Comparison of ENCODE assay signal across 1 cellular context in genomic region chr1:199173356-199173755, GRCh38.
TF ChIP-seq lines count a peak whose summit lies in the region.

No MANE protein-coding gene starts in this region.

TF ChIP-seq in GM12878, 131 proteins besides CTCF, POLR2A, EP300 and RAD21 (continued from another document and continues in another):
- TF ChIP-seq ZBTB11 (CRISPR knock-in tag; IDR thresholded peaks at IDR 0.05) (no peak), BCL11A (IDR thresholded peaks at IDR 0.05; ENCODE audit: low read depth, low read length) (peak; percentile 89), SMAD1 (IDR thresholded peaks at IDR 0.05; ENCODE audit: low read depth, partially characterized antibody) (peak; percentile 71), ATF2 (IDR thresholded peaks at IDR 0.05; ENCODE audit: low read length) (peak; percentile 98), ATF7 (IDR thresholded peaks at IDR 0.05; ENCODE audit: low read depth) (peak; percentile 98), IRF5 (IDR thresholded peaks at IDR 0.05; ENCODE audit: borderline replicate concordance) (no peak), SMC3 (IDR thresholded peaks at IDR 0.05; ENCODE audit: borderline replicate concordance, low read length) (0 out of 2 replicates have a peak, but pooled peaks have one; percentile 3), FOXK2 (IDR thresholded peaks at IDR 0.05) (no peak), RUNX3 (IDR thresholded peaks at IDR 0.05; ENCODE audit: low read length) (peak; percentile 95), NR2C2 (IDR thresholded peaks at IDR 0.05; ENCODE audit: borderline replicate concordance, control insufficient read depth, insufficient read length, low read depth) (no peak), CREM (IDR thresholded peaks at IDR 0.05; ENCODE audit: low read depth) (peak; percentile 76; the same call in 1 of the 2 replicates), STAT3 (IDR thresholded peaks at IDR 0.05; ENCODE audit: low read depth, low read length) (no peak), HDAC6 (IDR thresholded peaks at IDR 0.05; ENCODE audit: unreplicated experiment) (no peak), PBX3 (IDR thresholded peaks at IDR 0.05; ENCODE audit: insufficient replicate concordance, low read depth, low read length) (no peak), NR2F1 (conservative IDR thresholded peaks at IDR 0.05) (peak; percentile 36; the same call in 1 of the 2 replicates), CEBPB (IDR thresholded peaks at IDR 0.05; ENCODE audit: borderline replicate concordance in 1 of 2, low read depth in 2 of 2, low read length in 2 of 2) (no peak), EGR1 (IDR thresholded peaks at IDR 0.05; ENCODE audit: borderline replicate concordance in 1 of 2, low read depth in 2 of 2, low read length in 2 of 2) (no peak), FOS (IDR thresholded peaks at IDR 0.05; ENCODE audit: borderline replicate concordance, extremely low read depth, insufficient read length) (no peak), STAT1 (conservative IDR thresholded peaks at IDR 0.05) (no peak), IKZF1 (conservative IDR thresholded peaks at IDR 0.05) (peak; percentile 79), WRNIP1 (IDR thresholded peaks at IDR 0.05; ENCODE audit: borderline replicate concordance, low read depth, low read length) (no peak), SUPT20H (IDR thresholded peaks at IDR 0.05; ENCODE audit: borderline replicate concordance, control insufficient read depth, low read depth, low read length) (no peak), PKNOX1 (IDR thresholded peaks at IDR 0.05) (peak; percentile 69), MEF2A (IDR thresholded peaks at IDR 0.05; ENCODE audit: insufficient read depth, low read depth, low read length) (peak; percentile 89; the same call in 1 of the 2 replicates), MTA2 (IDR thresholded peaks at IDR 0.05; ENCODE audit: low read depth) (peak; percentile 97), CREB1 (IDR thresholded peaks at IDR 0.05; ENCODE audit: low read depth) (peak; percentile 67; the same call in 1 of the 2 replicates), DPF2 (IDR thresholded peaks at IDR 0.05) (peak; percentile 92), RELA (IDR thresholded peaks at IDR 0.05; ENCODE audit: borderline replicate concordance, partially characterized antibody) (no peak), ZNF384 (IDR thresholded peaks at IDR 0.05; ENCODE audit: borderline replicate concordance, low read depth, low read length) (peak; percentile 60; the same call in 1 of the 2 replicates), ELK1 (IDR thresholded peaks at IDR 0.05; ENCODE audit: low read depth, low read length) (no peak), ZBTB33 (IDR thresholded peaks at IDR 0.05) (no peak), FOXM1 (IDR thresholded peaks at IDR 0.05; ENCODE audit: low read depth, low read length) (peak; percentile 93; the same call in 1 of the 2 replicates), SMARCA5 (IDR thresholded peaks at IDR 0.05) (no peak), CBX3 (IDR thresholded peaks at IDR 0.05; ENCODE audit: borderline replicate concordance, low read depth) (no peak), TARDBP (IDR thresholded peaks at IDR 0.05; ENCODE audit: borderline replicate concordance) (no peak), ZBED1 (IDR thresholded peaks at IDR 0.05; ENCODE audit: borderline replicate concordance) (peak; percentile 88; the same call in 1 of the 2 replicates), E2F8 (IDR thresholded peaks at IDR 0.05; ENCODE audit: low read depth, partially characterized antibody) (peak; percentile 21), JUNB (IDR thresholded peaks at IDR 0.05) (peak; percentile 88), MEF2B (IDR thresholded peaks at IDR 0.05; ENCODE audit: partially characterized antibody, poor library complexity, severe bottlenecking) (peak; percentile 90), RAD51 (IDR thresholded peaks at IDR 0.05) (peak; percentile 46; the same call in 1 of the 2 replicates), PML (IDR thresholded peaks at IDR 0.05; ENCODE audit: low read length) (peak; percentile 78), RFX5 (IDR thresholded peaks at IDR 0.05; ENCODE audit: low read depth, low read length) (no peak), NBN (IDR thresholded peaks at IDR 0.05) (peak; percentile 87; the same call in 1 of the 2 replicates), SRF (IDR thresholded peaks at IDR 0.05; ENCODE audit: low read depth in 2 of 2, low read length in 2 of 2) (no peak), TAF1 (IDR thresholded peaks at IDR 0.05; ENCODE audit: borderline replicate concordance, low read depth, low read length) (no peak), PAX8 (IDR thresholded peaks at IDR 0.05) (no peak), PAX5 (IDR thresholded peaks at IDR 0.05; ENCODE audit: borderline replicate concordance, low read depth, low read length) (peak; percentile 50; the same call in 1 of the 2 replicates), TCF7 (IDR thresholded peaks at IDR 0.05; ENCODE audit: borderline replicate concordance) (peak; percentile 87), PRDM15 (CRISPR knock-in tag; IDR thresholded peaks at IDR 0.05) (no peak)
